25 cellular contexts compared by ENCODE assay signal in genomic region chr14:81980601-81981310, GRCh38.
DNase-seq lines count a peak whose midpoint lies in the region; ATAC-seq, FAIRE-seq and TF ChIP-seq lines count a peak whose summit lies in the region.
"Had no signal": no experiment of that assay in that cellular context is flagged by ENCODE, and none has a peak within 500 bp of the region (broad histone marks: within the 10 kb centered on the region; RNA-seq: fewer than 3 reads in every experiment).

No MANE protein-coding gene starts in this region.

- H3F3A ChIP-seq in neural progenitor cell (ENCODE audit: low read depth): no peaks in the 10 kb centered on the region

- peaks cover 17% of the 10 kb centered on the region for H3K4me1 ChIP-seq in HepG2 (ENCODE audit: insufficient read depth, low read length)
- H3K4me1 ChIP-seq in neural progenitor cell: no peaks in the 10 kb centered on the region
- no peaks in the 10 kb centered on the region for H3K4me1 ChIP-seq in endodermal cell (ENCODE audit: control insufficient read depth, insufficient read depth, low read length)
- H3K4me1 ChIP-seq: SJSA1 had no signal

- FAIRE-seq in HepG2 (lab: Jason Lieb, UNC): no peak
- FAIRE-seq in HTR-8/SVneo (lab: Jason Lieb, UNC): no peak
- FAIRE-seq: H54, K562 had no signal

- peak overlapping the region; percentile 100 for H3K27ac ChIP-seq in SK-N-MC
- H3K27ac ChIP-seq in HepG2 (ENCODE audit: extremely low read length, insufficient read depth, low read length): peak overlapping the region; percentile 2
- no peak overlapping the region for H3K27ac ChIP-seq in neural progenitor cell
- H3K27ac ChIP-seq in endodermal cell (ENCODE audit: low read depth, low read length): no peak overlapping the region
- H3K27ac ChIP-seq: HL-60, PC-9, SJSA1 had no signal

- TF ChIP-seq RAD21 in HepG2 (CRISPR knock-in tag; IDR thresholded peaks at IDR 0.05): no peak

- TF ChIP-seq CTCF in HepG2 (CRISPR knock-in tag; IDR thresholded peaks at IDR 0.05): no peak
- TF ChIP-seq CTCF in neural progenitor cell (IDR thresholded peaks at IDR 0.05): no peak
- no peak for TF ChIP-seq CTCF in endodermal cell (conservative IDR thresholded peaks at IDR 0.05)

- no peaks in the 10 kb centered on the region for H4K20me1 ChIP-seq in HepG2 (ENCODE audit: insufficient read depth, low read length)
- no peaks in the 10 kb centered on the region for H4K20me1 ChIP-seq in neural progenitor cell (ENCODE audit: low read depth)

- no peaks in the 10 kb centered on the region for H3K9me3 ChIP-seq in SK-N-MC (ENCODE audit: low read depth, low read length)
- peaks cover 41% of the 10 kb centered on the region; the same call in 1 of the 2 replicates for H3K9me3 ChIP-seq in HepG2 (ENCODE audit: low read length)
- no peaks in the 10 kb centered on the region for H3K9me3 ChIP-seq in neural progenitor cell (ENCODE audit: low read depth)
- no peaks in the 10 kb centered on the region for H3K9me3 ChIP-seq in endodermal cell (ENCODE audit: control insufficient read depth, low read length)
- H3K9me3 ChIP-seq: SJSA1 had no signal

- TF ChIP-seq EP300 in HepG2 (IDR thresholded peaks at IDR 0.05; ENCODE audit: low read depth in 2 of 2, low read length in 2 of 2) (no peak), HepG2 (CRISPR knock-in tag; IDR thresholded peaks at IDR 0.05; ENCODE audit: borderline replicate concordance) (no peak)

- H3K27me3 ChIP-seq in HepG2 (ENCODE audit: control insufficient read depth in 1 of 2, insufficient read depth in 2 of 2, low read length in 2 of 2) (no peaks in the 10 kb centered on the region), neural progenitor cell (no peaks in the 10 kb centered on the region), endodermal cell (ENCODE audit: control insufficient read depth, insufficient read depth, low read length, poor library complexity, severe bottlenecking) (no peaks in the 10 kb centered on the region)
- H3K27me3 ChIP-seq: SJSA1 had no signal

- no peaks in the 10 kb centered on the region for H3K79me2 ChIP-seq in HepG2 (ENCODE audit: insufficient read depth, low read length)
- H3K79me2 ChIP-seq in neural progenitor cell (ENCODE audit: low read depth): no peaks in the 10 kb centered on the region

- peak; percentile 99 for ATAC-seq in HepG2
- ATAC-seq: CD8-positive, alpha-beta T cell; K562 had no signal

- no peak overlapping the region for H3K4me2 ChIP-seq in HepG2 (ENCODE audit: low read depth, low read length)
- H3K4me2 ChIP-seq in neural progenitor cell: no peak overlapping the region
- H3K4me2 ChIP-seq: PC-9 had no signal

- no peak for DNase-seq in SK-N-MC (ENCODE audit: low read depth, low spot score)
- DNase-seq in HepG2 (ENCODE audit: low spot score): peak; percentile 25
- DNase-seq in neural progenitor cell (ENCODE audit: low spot score): no peak
- DNase-seq in NAMALWA (ENCODE audit: low spot score): no peak
- no peak for DNase-seq in NCI-H69 (lab: John Stamatoyannopoulos, UW)
- DNase-seq in HTR-8/SVneo (ENCODE audit: insufficient read length, low spot score): no peak
- no peak for DNase-seq in endodermal cell
- DNase-seq: C1 segment of cervical spinal cord; CD8-positive, alpha-beta T cell; DND-41; Kasumi-1; NCI-H1105; NCI-H146; NCI-H1930; NCI-H2107; NCI-H524; NCI-H774; NK-92 treated with Interleukin-12 subunit alpha and Interleukin-12 subunit beta, amount 100 ng/mL, for 24 hours; PC-9; Right ventricle myocardium superior; RPMI8226 had no signal

- in situ Hi-C loops in HepG2 (cut with HindIII; ENCODE audit: extremely low pct_ligation_motif_present, low pct_unique_long_range_greater_than_20kb): no loop called here

- H3K4me1 Mint-ChIP-seq in neural progenitor cell (peaks cover 14% of the 10 kb centered on the region), endodermal cell (no peaks in the 10 kb centered on the region)

- H3K4me3 ChIP-seq in SK-N-MC: peak overlapping the region; percentile 75
- H3K4me3 ChIP-seq in HepG2 (replicated peaks in 1 of 3; ENCODE audit: insufficient read depth in 1 of 3, low read depth in 2 of 3, low read length in 3 of 3): no peak overlapping the region
- no peak overlapping the region for H3K4me3 ChIP-seq in neural progenitor cell
- H3K4me3 ChIP-seq in endodermal cell (ENCODE audit: low read length): no peak overlapping the region
- H3K4me3 ChIP-seq: K562, PC-9, SJSA1 had no signal

- no peaks in the 10 kb centered on the region for H3K36me3 Mint-ChIP-seq in neural progenitor cell
- no peaks in the 10 kb centered on the region for H3K36me3 Mint-ChIP-seq in endodermal cell (ENCODE audit: low read depth)
- H3K36me3 Mint-ChIP-seq: CD8-positive, alpha-beta T cell had no signal

- no peaks in the 10 kb centered on the region for H3K9me3 Mint-ChIP-seq in neural progenitor cell
- H3K9me3 Mint-ChIP-seq in endodermal cell: no peaks in the 10 kb centered on the region
- H3K9me3 Mint-ChIP-seq: CD8-positive, alpha-beta T cell had no signal

- CTCF ChIA-PET in HepG2 (lab: Yijun Ruan, JAX; ENCODE audit: low intra/inter-chr PET ratio, low total read pairs): no interaction called here

- H2AFZ ChIP-seq in HepG2 (ENCODE audit: low read length) (no peak overlapping the region), neural progenitor cell (replicated peaks) (no peak overlapping the region)
- H2AFZ ChIP-seq: PC-9 had no signal

- POLR2A ChIA-PET in HepG2 (lab: Yijun Ruan, JAX): no interaction called here

- H3K36me3 ChIP-seq in SK-N-MC (ENCODE audit: insufficient read depth, low read length) (no peaks in the 10 kb centered on the region), HepG2 (replicated peaks in 1 of 2; ENCODE audit: control insufficient read depth in 1 of 2, insufficient read depth in 2 of 2, low read length in 2 of 2) (no peaks in the 10 kb centered on the region), neural progenitor cell (no peaks in the 10 kb centered on the region), endodermal cell (ENCODE audit: control insufficient read depth, insufficient read depth, low read length) (no peaks in the 10 kb centered on the region)
- H3K36me3 ChIP-seq: SJSA1 had no signal

- intact Hi-C loops in HepG2 (cut with micrococcal nuclease; ENCODE audit: unreplicated experiment): no loop called here

- peak overlapping the region; percentile 3 for H3K27ac Mint-ChIP-seq in neural progenitor cell
- H3K27ac Mint-ChIP-seq in endodermal cell: no peak overlapping the region
- H3K27ac Mint-ChIP-seq: CD8-positive, alpha-beta T cell had no signal

- H3K9ac ChIP-seq in SK-N-MC (ENCODE audit: insufficient read length): peak overlapping the region; percentile 83
- H3K9ac ChIP-seq in HepG2 (ENCODE audit: insufficient read depth, low read depth, low read length): no peak overlapping the region
- H3K9ac ChIP-seq in neural progenitor cell: no peak overlapping the region
- H3K9ac ChIP-seq in endodermal cell (ENCODE audit: extremely low read depth, low read length, poor library complexity, severe bottlenecking): no peak overlapping the region

- TF ChIP-seq POLR2A in HepG2 (IDR thresholded peaks at IDR 0.05; ENCODE audit: insufficient read depth in 1 of 2, low read depth in 2 of 2, low read length in 2 of 2): no peak

- 5% methylated on average over 4 of the region's 4 CpGs for WGBS in HepG2 (ENCODE audit: low lambda C conversion rate)
- WGBS in endodermal cell (ENCODE audit: insufficient coverage in 1 of 2, insufficient read length in 1 of 2), 2 experiments: 80 to 86% methylated on average over 2 to 3 of the region's 4 CpGs

- H3K27me3 Mint-ChIP-seq in neural progenitor cell (ENCODE audit: insufficient read depth, low read depth): no peaks in the 10 kb centered on the region
- no peaks in the 10 kb centered on the region for H3K27me3 Mint-ChIP-seq in endodermal cell (ENCODE audit: insufficient read depth)

- H3K4me3 Mint-ChIP-seq in neural progenitor cell (no peak overlapping the region), endodermal cell (no peak overlapping the region)
- H3K4me3 Mint-ChIP-seq: CD8-positive, alpha-beta T cell had no signal

- no TSS peak for BruUV-seq in HepG2 (replicated peaks; lab: Mats Ljungman, UMichigan)

TF ChIP-seq in HepG2, 621 proteins besides CTCF, POLR2A, EP300 and RAD21 (continues in another document):
- TF ChIP-seq IRX3 (CRISPR knock-in tag; IDR thresholded peaks at IDR 0.05; ENCODE audit: borderline replicate concordance, low read depth): no peak
- TF ChIP-seq GPBP1L1 (CRISPR knock-in tag; IDR thresholded peaks at IDR 0.05): no peak
- TF ChIP-seq SMC3 (IDR thresholded peaks at IDR 0.05; ENCODE audit: low read length): no peak
- no peak for TF ChIP-seq ZNF225 (CRISPR knock-in tag; IDR thresholded peaks at IDR 0.05)
- TF ChIP-seq ZNF292 (CRISPR knock-in tag; IDR thresholded peaks at IDR 0.05; ENCODE audit: borderline replicate concordance, low read depth): peak; percentile 82; the same call in 1 of the 2 replicates
- TF ChIP-seq GABPA (IDR thresholded peaks at IDR 0.05; ENCODE audit: low read depth, low read length): no peak
- no peak for TF ChIP-seq GABPA (CRISPR knock-in tag; IDR thresholded peaks at IDR 0.05; ENCODE audit: low read depth)
- no peak for TF ChIP-seq MXD1 (CRISPR knock-in tag; IDR thresholded peaks at IDR 0.05)

Comparison
In these comparisons a context has a peak if more than half of its experiments do, and no peak if none do; other contexts are left out.
1. H3K27ac ChIP-seq: peak in SK-N-MC (single experiment) and HepG2 (single experiment); none in neural progenitor cell (single experiment) and endodermal cell (single experiment).